16 cellular contexts compared by ENCODE assay signal in genomic region chr6:122394016-122394415, GRCh38. TPM values are rescaled to one million over a fixed set of nuclear protein-coding genes. Genes with fewer than 3 reads are reported as not detected.
DNase-seq lines count a peak whose midpoint lies in the region; ATAC-seq and TF ChIP-seq lines count a peak whose summit lies in the region.
"Had no signal": no experiment of that assay in that cellular context is flagged by ENCODE, and none has a peak within 500 bp of the region (broad histone marks: within the 10 kb centered on the region; RNA-seq: fewer than 3 reads in every experiment).

No MANE protein-coding gene starts in this region.

- no peak for ATAC-seq in activated naive CD4-positive, alpha-beta T cell treated with anti-CD3 and anti-CD28 coated beads, Interleukin-2, amount 50 U/mL, for 72 hours
- no peak for ATAC-seq in GM19328 (IDR thresholded peaks at IDR 0.05; ENCODE audit: unreplicated experiment)
- ATAC-seq: A549; CD8-positive, alpha-beta T cell; HepG2 had no signal

- H3K9me3 ChIP-seq in esophagus muscularis mucosa (no peaks in the 10 kb centered on the region), muscle layer of duodenum (ENCODE audit: control insufficient read depth in 1 of 2, low read length in 2 of 2) (no peaks in the 10 kb centered on the region)
- H3K9me3 ChIP-seq: A549 had no signal

- no peak for TF ChIP-seq CTCF in esophagus muscularis mucosa (IDR thresholded peaks at IDR 0.05)

- no peak for TF ChIP-seq EP300 in esophagus muscularis mucosa (IDR thresholded peaks at IDR 0.05)

- 82% methylated on average over 5 of the region's 5 CpGs for WGBS in esophagus muscularis mucosa

- peak overlapping the region; percentile 62 to 83 for H3K27ac Mint-ChIP-seq in activated naive CD4-positive, alpha-beta T cell treated with anti-CD3 and anti-CD28 coated beads, Interleukin-2, amount 50 U/mL, for 72 hours
- H3K27ac Mint-ChIP-seq: CD14-positive monocyte; CD8-positive, alpha-beta T cell; HFFc6 had no signal

- H3K4me1 ChIP-seq in esophagus muscularis mucosa (peaks cover 4 to 40% (median 36%) of the 10 kb centered on the region in 4 donors), muscle layer of duodenum (ENCODE audit: control insufficient read depth in 1 of 2, insufficient read depth in 2 of 2, low read length in 2 of 2) (peaks cover 4 to 30% of the 10 kb centered on the region in 2 donors)
- H3K4me1 ChIP-seq: A549 had no signal

- H3K27ac ChIP-seq in esophagus muscularis mucosa (replicated peaks in 1 of 4) (peak overlapping the region; percentile 37 to 56 (median 43)), muscle layer of duodenum (ENCODE audit: low read length) (peak overlapping the region; percentile 3)
- H3K27ac ChIP-seq: A549 had no signal

- no peak for TF ChIP-seq POLR2A in esophagus muscularis mucosa (IDR thresholded peaks at IDR 0.05; ENCODE audit: low read depth)

- H3K36me3 ChIP-seq in esophagus muscularis mucosa (no peaks in the 10 kb centered on the region), muscle layer of duodenum (ENCODE audit: control insufficient read depth in 1 of 2, insufficient read depth in 2 of 2, low read length in 2 of 2) (no peaks in the 10 kb centered on the region)

- intact Hi-C loops in esophagus muscularis mucosa (cut with DNase I) = no loop called here

- H3K9me3 Mint-ChIP-seq in activated naive CD4-positive, alpha-beta T cell treated with anti-CD3 and anti-CD28 coated beads, Interleukin-2, amount 50 U/mL, for 72 hours = no peaks in the 10 kb centered on the region
- H3K9me3 Mint-ChIP-seq: CD8-positive, alpha-beta T cell; HFFc6 had no signal

- H3K27me3 ChIP-seq in esophagus muscularis mucosa = no peaks in the 10 kb centered on the region
- H3K27me3 ChIP-seq in muscle layer of duodenum (ENCODE audit: low read depth, low read length) = no peaks in the 10 kb centered on the region

- H3K4me3 ChIP-seq in esophagus muscularis mucosa (no peak overlapping the region), muscle layer of duodenum (ENCODE audit: low read depth in 1 of 2, low read length in 2 of 2) (no peak overlapping the region)
- H3K4me3 ChIP-seq: A549 had no signal

- no peaks in the 10 kb centered on the region for H3K36me3 Mint-ChIP-seq in activated naive CD4-positive, alpha-beta T cell treated with anti-CD3 and anti-CD28 coated beads, Interleukin-2, amount 50 U/mL, for 72 hours
- H3K36me3 Mint-ChIP-seq: CD14-positive monocyte; CD8-positive, alpha-beta T cell had no signal

- DNase-seq in activated naive CD4-positive, alpha-beta T cell treated with anti-CD3 and anti-CD28 coated beads, Interleukin-2, amount 50 U/mL, for 72 hours (ENCODE audit: low spot score in 2 of 2) = no peak
- DNase-seq in activated naive CD4-positive, alpha-beta T cell treated with anti-CD3 and anti-CD28 coated beads, Interleukin-2, amount 50 U/mL, for 16 hours = no peak
- DNase-seq in esophagus muscularis mucosa (ENCODE audit: extremely low spot score) = no peak
- DNase-seq in LoVo (ENCODE audit: low spot score) = no peak
- no peak for DNase-seq in HuH-7 (ENCODE audit: low spot score)
- DNase-seq: CD8-positive, alpha-beta T cell; COR-L47; DND-41; GDM1; HCEC 1CT had no signal

RNA-seq across cellular contexts. Expression of gene HSF2, which starts 5.4 kb away (rescaled TPM):
- total RNA-seq in activated naive CD4-positive, alpha-beta T cell treated with anti-CD3 and anti-CD28 coated beads, Interleukin-2, amount 50 U/mL, for 72 hours = 10 to 100 TPM; 17.7 to 34.6 TPM
- 10 to 100 TPM; 26.8 to 29.9 (median 28.4) TPM for total RNA-seq in esophagus muscularis mucosa
